ENCODE assay signal across 23 cellular contexts in genomic region chr3:188007897-188008296, GRCh38.
DNase-seq lines count a peak whose midpoint lies in the region; ATAC-seq and TF ChIP-seq lines count a peak whose summit lies in the region.
"Had no signal": no experiment of that assay in that cellular context is flagged by ENCODE, and none has a peak within 500 bp of the region (broad histone marks: within the 10 kb centered on the region; RNA-seq: fewer than 3 reads in every experiment).

No MANE protein-coding gene starts in this region.

- no peak overlapping the region for H2AK5ac ChIP-seq in IMR-90 (ENCODE audit: low read depth, low read length)

- no peak overlapping the region for H3K9ac ChIP-seq in IMR-90 (ENCODE audit: low read depth, low read length)
- no peak overlapping the region for H3K9ac ChIP-seq in OCI-LY1 (ENCODE audit: low read length)

- POLR2A ChIA-PET in IMR-90 (lab: Charles Lee; ENCODE audit: unreplicated experiment) (interaction anchor here (0.6 kb wide), 1 partner anchor 32 kb away, joined by 3 read pairs; no protein-coding TSS in a partner anchor), WTC11 (lab: Charles Lee) (no interaction called here)
- POLR2A ChIA-PET in naive thymus-derived CD4-positive, alpha-beta T cell (lab: Charles Lee): no interaction called here

- no peaks in the 10 kb centered on the region; the same call in 1 of the 2 replicates for H3K9me1 ChIP-seq in IMR-90 (ENCODE audit: insufficient read depth, low read length)

- peaks cover 0 to 28% (median 4%) of the 10 kb centered on the region in 5 donors for H3K36me3 Mint-ChIP-seq in naive thymus-derived CD4-positive, alpha-beta T cell
- H3K36me3 Mint-ChIP-seq in WTC11: peaks cover 14% of the 10 kb centered on the region
- H3K36me3 Mint-ChIP-seq: activated naive CD4-positive, alpha-beta T cell treated with anti-CD3 and anti-CD28 coated beads, Interleukin-2, amount 50 U/mL, for 24 hours had no signal

- H2AFZ ChIP-seq in IMR-90 (replicated peaks; ENCODE audit: low read length, poor library complexity): no peak overlapping the region
- H2AFZ ChIP-seq in OCI-LY1 (ENCODE audit: low read length): no peak overlapping the region

- H3K27me3 Mint-ChIP-seq in naive thymus-derived CD4-positive, alpha-beta T cell: peaks cover 0 to 4% (median 0%) of the 10 kb centered on the region in 5 donors
- H3K27me3 Mint-ChIP-seq in WTC11 (ENCODE audit: low read depth): no peaks in the 10 kb centered on the region
- H3K27me3 Mint-ChIP-seq: activated naive CD4-positive, alpha-beta T cell treated with anti-CD3 and anti-CD28 coated beads, Interleukin-2, amount 50 U/mL, for 24 hours had no signal

- no peak overlapping the region for H2BK15ac ChIP-seq in IMR-90 (ENCODE audit: low read depth, low read length)

- H2BK120ac ChIP-seq in IMR-90 (ENCODE audit: low read depth, low read length): no peak overlapping the region

- no peak overlapping the region for H4K8ac ChIP-seq in IMR-90 (ENCODE audit: low read depth in 2 of 2, low read length in 2 of 2)

- ATAC-seq in IMR-90 (ENCODE audit: low read depth): no peak
- ATAC-seq in naive thymus-derived CD4-positive, alpha-beta T cell: peak; percentile 65
- no peak for ATAC-seq in WTC11
- no peak for ATAC-seq in sciatic nerve

- TF ChIP-seq CTCF in IMR-90 (conservative IDR thresholded peaks at IDR 0.05; ENCODE audit: low read depth, low read length) (no peak), OCI-LY1 (IDR thresholded peaks at IDR 0.05; ENCODE audit: low read length) (no peak), WTC11 (IDR thresholded peaks at IDR 0.05) (no peak)

- in situ Hi-C loops in IMR-90 (cut with MboI; ENCODE audit: low sequenced_read_pairs): no loop called here

- H2BK5ac ChIP-seq in IMR-90 (ENCODE audit: low read depth, low read length, poor library complexity, severe bottlenecking): no peak overlapping the region

- dilution Hi-C loops in IMR-90 (cut with HindIII; ENCODE audit: low sequenced_read_pairs, unreplicated experiment): no loop called here

- peaks cover 0 to 19% (median 5%) of the 10 kb centered on the region in 11 donors for H3K9me3 Mint-ChIP-seq in naive thymus-derived CD4-positive, alpha-beta T cell
- H3K9me3 Mint-ChIP-seq in WTC11: peaks cover 21% of the 10 kb centered on the region
- H3K9me3 Mint-ChIP-seq: activated naive CD4-positive, alpha-beta T cell treated with anti-CD3 and anti-CD28 coated beads, Interleukin-2, amount 50 U/mL, for 24 hours had no signal

- H2AK9ac ChIP-seq in IMR-90 (replicated peaks; ENCODE audit: low read depth, low read length, poor library complexity): no peak overlapping the region

- no peaks in the 10 kb centered on the region for H3K4me1 ChIP-seq in IMR-90 (ENCODE audit: control insufficient read depth, insufficient read depth, low read length)
- H3K4me1 ChIP-seq in OCI-LY1 (ENCODE audit: insufficient read depth, low read length, severe bottlenecking): peaks cover 32% of the 10 kb centered on the region
- H3K4me1 ChIP-seq in naive thymus-derived CD4-positive, alpha-beta T cell (ENCODE audit: control insufficient read depth in 2 of 2, insufficient read depth in 2 of 2, low read length in 2 of 2): no peaks in the 10 kb centered on the region
- H3K4me1 ChIP-seq: ascending aorta, prostate gland had no signal

- H3K36me3 ChIP-seq in IMR-90 (ENCODE audit: control insufficient read depth, insufficient read depth, low read length): no peaks in the 10 kb centered on the region
- H3K36me3 ChIP-seq in OCI-LY1 (ENCODE audit: insufficient read depth, low read length): no peaks in the 10 kb centered on the region
- no peaks in the 10 kb centered on the region for H3K36me3 ChIP-seq in naive thymus-derived CD4-positive, alpha-beta T cell (ENCODE audit: control insufficient read depth in 2 of 3, insufficient read depth in 3 of 3, low read length in 3 of 3)
- H3K36me3 ChIP-seq: ascending aorta, Peyer's patch, prostate gland had no signal

- H3F3A ChIP-seq in OCI-LY1 (ENCODE audit: insufficient read depth, low read length): no peaks in the 10 kb centered on the region

- TF ChIP-seq RAD21 in IMR-90 (IDR thresholded peaks at IDR 0.05; ENCODE audit: low read length): no peak

- no peaks in the 10 kb centered on the region for H3K27me3 ChIP-seq in IMR-90 (ENCODE audit: control insufficient read depth, insufficient read depth, low read length)
- no peaks in the 10 kb centered on the region for H3K27me3 ChIP-seq in OCI-LY1 (ENCODE audit: insufficient read depth, low read length)
- no peaks in the 10 kb centered on the region for H3K27me3 ChIP-seq in naive thymus-derived CD4-positive, alpha-beta T cell (ENCODE audit: control insufficient read depth in 2 of 2, insufficient read depth in 2 of 2, low read length in 2 of 2)
- H3K27me3 ChIP-seq: ascending aorta, dorsolateral prefrontal cortex, Peyer's patch had no signal

- CTCF ChIA-PET in IMR-90 (lab: Yijun Ruan, JAX): no interaction called here
- CTCF ChIA-PET in naive thymus-derived CD4-positive, alpha-beta T cell (lab: Charles Lee): no interaction called here
- CTCF ChIA-PET in WTC11 (lab: Charles Lee): no interaction called here

- no peak overlapping the region for H4K5ac ChIP-seq in IMR-90 (ENCODE audit: low read depth, low read length)

- H3K4me3 ChIP-seq in IMR-90 (ENCODE audit: insufficient read depth, low read depth, low read length): no peak overlapping the region
- H3K4me3 ChIP-seq in OCI-LY1 (ENCODE audit: low read depth, low read length, poor library complexity, severe bottlenecking): no peak overlapping the region
- no peak overlapping the region for H3K4me3 ChIP-seq in naive thymus-derived CD4-positive, alpha-beta T cell (ENCODE audit: low read length)
- H3K4me3 ChIP-seq: ascending aorta, dorsolateral prefrontal cortex, Peyer's patch, prostate gland, SK-N-MC had no signal

- H3K9me3 ChIP-seq in IMR-90 (ENCODE audit: control insufficient read depth, insufficient read depth, low read length): no peaks in the 10 kb centered on the region
- 0 out of 2 replicates have a peak, but pooled peaks cover 5% of the 10 kb centered on the region for H3K9me3 ChIP-seq in OCI-LY1 (ENCODE audit: low read length)
- H3K9me3 ChIP-seq in naive thymus-derived CD4-positive, alpha-beta T cell (ENCODE audit: control insufficient read depth in 2 of 3, low read length in 3 of 3): no peaks in the 10 kb centered on the region
- H3K9me3 ChIP-seq: Peyer's patch, prostate gland had no signal

- no peak overlapping the region for H3K4me3 Mint-ChIP-seq in naive thymus-derived CD4-positive, alpha-beta T cell
- H3K4me3 Mint-ChIP-seq in WTC11: no peak overlapping the region
- H3K4me3 Mint-ChIP-seq: activated naive CD4-positive, alpha-beta T cell treated with anti-CD3 and anti-CD28 coated beads, Interleukin-2, amount 50 U/mL, for 24 hours; T-helper 2 cell treated with Interferon-gamma antibody and Interleukin-4, amounts not matched to agents 5 μg/mL and 100 μg/mL, for 36 hours had no signal

- H3K56ac ChIP-seq in IMR-90 (ENCODE audit: extremely low read depth, insufficient read depth, low read length): no peak overlapping the region

- H3K23ac ChIP-seq in IMR-90 (ENCODE audit: low read depth, low read length): no peak overlapping the region

- no peak overlapping the region for H3K4ac ChIP-seq in IMR-90 (ENCODE audit: low read depth, low read length)

- TF ChIP-seq POLR2A in IMR-90 (IDR thresholded peaks at IDR 0.05; ENCODE audit: low read depth, low read length): no peak

- BruUV-seq in IMR-90 (replicated peaks; lab: Mats Ljungman, UMichigan): no TSS peak

- peaks cover 4 to 31% (median 11%) of the 10 kb centered on the region in 7 donors for H3K4me1 Mint-ChIP-seq in naive thymus-derived CD4-positive, alpha-beta T cell
- H3K4me1 Mint-ChIP-seq in WTC11: peaks cover 18% of the 10 kb centered on the region

- no peaks in the 10 kb centered on the region for H3K79me2 ChIP-seq in OCI-LY1 (ENCODE audit: insufficient read depth, low read length)

- H4K91ac ChIP-seq in IMR-90 (ENCODE audit: insufficient read depth, low read depth, low read length): no peak overlapping the region

- H3K4me2 ChIP-seq in IMR-90 (ENCODE audit: low read depth, low read length) (no peak overlapping the region), OCI-LY1 (ENCODE audit: low read length) (no peak overlapping the region)

- H3K9me2 ChIP-seq in OCI-LY1 (ENCODE audit: low read depth, low read length): no peaks in the 10 kb centered on the region

- H3K27ac Mint-ChIP-seq in naive thymus-derived CD4-positive, alpha-beta T cell: peak overlapping the region in 1 of 9 donors; percentile 2
- no peak overlapping the region for H3K27ac Mint-ChIP-seq in WTC11
- H3K27ac Mint-ChIP-seq: activated naive CD4-positive, alpha-beta T cell treated with anti-CD3 and anti-CD28 coated beads, Interleukin-2, amount 50 U/mL, for 24 hours; T-helper 2 cell treated with Interferon-gamma antibody and Interleukin-4, amounts not matched to agents 5 μg/mL and 100 μg/mL, for 36 hours had no signal

- H4K20me1 ChIP-seq in IMR-90 (ENCODE audit: insufficient read depth, low read length) (no peaks in the 10 kb centered on the region), OCI-LY1 (ENCODE audit: insufficient read depth, low read length) (no peaks in the 10 kb centered on the region)

- H3K27ac ChIP-seq in IMR-90 (ENCODE audit: insufficient read depth, low read length) (no peak overlapping the region), OCI-LY1 (ENCODE audit: low read depth, low read length, poor library complexity, severe bottlenecking) (peak overlapping the region; percentile 11)
- no peak overlapping the region for H3K27ac ChIP-seq in naive thymus-derived CD4-positive, alpha-beta T cell (ENCODE audit: low read depth, low read length)
- H3K27ac ChIP-seq: Peyer's patch, prostate gland, SK-N-MC, VCaP had no signal

- H3K14ac ChIP-seq in IMR-90 (replicated peaks; ENCODE audit: low read depth, low read length): no peak overlapping the region

- no peak overlapping the region for H3K18ac ChIP-seq in IMR-90 (ENCODE audit: low read depth, low read length)

- H2BK20ac ChIP-seq in IMR-90 (ENCODE audit: low read depth, low read length): no peak overlapping the region

- DNase-seq in AML-193 (lab: John Stamatoyannopoulos, UW) (peak; percentile 65 to 66), IMR-90 (no peak), NCI-H2196 treated with DMSO at 0.1 percent for 48 hours (lab: John Stamatoyannopoulos, UW; ENCODE audit: unreplicated experiment) (no peak), WTC11 (ENCODE audit: low spot score) (no peak), sciatic nerve (ENCODE audit: low spot score) (no peak)
- DNase-seq in naive thymus-derived CD4-positive, alpha-beta T cell: no peak
- DNase-seq in activated CD4-positive, CD25-positive, alpha-beta regulatory T cell treated with anti-CD3 and anti-CD28 coated beads, Interleukin-2, amount 50 U/mL, for 72 hours: no peak
- DNase-seq: dorsolateral prefrontal cortex, GOT3, islet precursor cell, KG1, NCI-H1092, NCI-H2081, NCI-H446, Peyer's patch, trophoblast cell had no signal

- no peaks in the 10 kb centered on the region for H3K79me1 ChIP-seq in IMR-90 (ENCODE audit: low read depth in 1 of 2, low read length in 2 of 2)

- 82% methylated on average over 4 of the region's 6 CpGs; no CpG with 5 or more reads in 1 of the 2 experiments for WGBS in IMR-90 (ENCODE audit: extremely low coverage in 2 of 2, insufficient read length in 1 of 2), 2 experiments

- intact Hi-C loops in IMR-90 (cut with micrococcal nuclease) (no loop called here), sciatic nerve (cut with DNase I) (no loop called here)
- intact Hi-C loops in naive thymus-derived CD4-positive, alpha-beta T cell (cut with micrococcal nuclease): no loop called here

Comparison
In these comparisons a context has a peak if more than half of its experiments do, and no peak if none do; other contexts are left out.
1. DNase-seq: peak in AML-193 (2 of 2); none in IMR-90 (single experiment), naive thymus-derived CD4-positive, alpha-beta T cell (0 of 9), NCI-H2196 treated with DMSO at 0.1 percent for 48 hours (single experiment), WTC11 (single experiment), sciatic nerve (single experiment) and activated CD4-positive, CD25-positive, alpha-beta regulatory T cell treated with anti-CD3 and anti-CD28 coated beads, Interleukin-2, amount 50 U/mL, for 72 hours (single experiment).